22 cellular contexts compared by ENCODE assay signal in the genomic region with DNA sequence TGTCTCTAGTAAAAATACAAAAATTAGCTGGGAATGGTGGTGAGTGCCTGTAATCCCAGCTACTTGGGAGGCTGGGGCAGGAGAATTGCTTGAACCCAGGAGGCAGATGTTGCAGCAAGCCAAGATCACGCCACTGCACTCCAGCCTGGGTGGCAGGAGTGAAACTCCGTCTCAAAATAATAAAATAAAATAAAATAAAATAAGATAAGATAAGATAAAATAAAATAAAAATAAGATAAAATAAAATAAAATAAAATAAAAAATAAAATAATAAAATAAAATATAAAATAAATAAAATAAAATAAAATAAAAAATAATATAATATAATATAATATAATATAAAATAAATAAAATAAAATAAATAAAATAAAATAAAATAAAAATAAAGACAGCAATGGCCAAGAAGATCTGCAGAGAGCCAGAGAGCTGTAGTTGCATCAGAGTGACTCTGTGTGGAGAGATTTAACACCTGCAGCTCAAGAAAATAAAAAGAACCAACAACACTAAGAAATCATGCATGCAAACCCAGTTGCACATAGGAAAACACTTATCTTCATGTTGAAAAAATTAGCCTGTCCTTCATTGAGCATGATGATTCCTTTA. TPM values are rescaled to one million over a fixed set of nuclear protein-coding genes. Genes with fewer than 3 reads are reported as not detected.
DNase-seq lines count a peak whose midpoint lies in the region; ATAC-seq, FAIRE-seq and TF ChIP-seq lines count a peak whose summit lies in the region.
"Had no signal": no experiment of that assay in that cellular context is flagged by ENCODE, and none has a peak within 500 bp of the region (broad histone marks: within the 10 kb centered on the region; RNA-seq: fewer than 3 reads in every experiment).

No MANE protein-coding gene starts in this region.

- no peak for TF ChIP-seq CTCF in pancreas (IDR thresholded peaks at IDR 0.05)

- H3K4me1 ChIP-seq in pancreas: no peaks in the 10 kb centered on the region

- intact Hi-C loops in pancreas (cut with DNase I): no loop called here

- no peak overlapping the region for H3K27ac ChIP-seq in pancreas
- H3K27ac ChIP-seq: GM23248 had no signal

- H3K4me3 ChIP-seq in pancreas: no peak overlapping the region
- H3K4me3 ChIP-seq: GM23248 had no signal

- H3K9me3 ChIP-seq in pancreas: no peaks in the 10 kb centered on the region

- FAIRE-seq in G401.6 (lab: Jason Lieb, UNC): peak; percentile 97
- peak; percentile 85 for FAIRE-seq in TTC549 (lab: Jason Lieb, UNC)
- peak; percentile 23 for FAIRE-seq in endometrium (lab: Jason Lieb, UNC)
- FAIRE-seq in pancreas (lab: Jason Lieb, UNC): peak; percentile 93
- FAIRE-seq: GM12892, GM19239, H1 had no signal

- ATAC-seq in pancreas (no peak), HG03280 (IDR thresholded peaks at IDR 0.05; ENCODE audit: unreplicated experiment) (no peak)

- no peak for DNase-seq in pancreas
- DNase-seq in NK-92 treated with Interleukin-12 subunit alpha and Interleukin-12 subunit beta, amount 100 ng/mL, for 24 hours (lab: John Stamatoyannopoulos, UW): no peak
- DNase-seq in NCI-H526 treated with DMSO at 0.1 percent for 48 hours (lab: John Stamatoyannopoulos, UW): no peak
- no peak for DNase-seq in globus pallidus (ENCODE audit: low spot score)
- DNase-seq: 8988T; C1 segment of cervical spinal cord; Calu3; CD4-positive, alpha-beta memory T cell; COR-L47; DMS53; DMS79 treated with DMSO at 0.1 percent for 48 hours; GM23248; H7; HCEC 1CT had no signal

- peaks cover 0 to 5% (median 0%) of the 10 kb centered on the region in 3 donors for H3K36me3 ChIP-seq in pancreas

- 74% methylated on average over 2 of the region's 2 CpGs for WGBS in pancreas, 2 donors

- no peaks in the 10 kb centered on the region for H3K27me3 ChIP-seq in pancreas

RNA-seq across cellular contexts. Expression of gene LIPH, which starts 25.9 kb away (rescaled TPM):
- 10 to 100 TPM in 1 of 6 donors, 1 to 10 TPM in 5; 3.7 to 13.9 (median 5.9) TPM for total RNA-seq in pancreas
- 1 to 10 TPM; 4.0 to 4.6 TPM for polyA plus RNA-seq in pancreas
- total RNA-seq: CD4-positive, alpha-beta memory T cell; G401; GM23248; H1 had no signal
- polyA plus RNA-seq: CD4-positive, alpha-beta memory T cell had no signal

RNA-seq across cellular contexts. Expression of gene TMEM41A, which starts 27.6 kb away (rescaled TPM):
- total RNA-seq in pancreas: 10 to 100 TPM in 1 of 6 donors, 1 to 10 TPM in 5; 5.4 to 10.6 (median 6.5) TPM
- polyA plus RNA-seq in pancreas: 1 to 10 TPM; 4.6 to 6.9 TPM

RNA-seq across cellular contexts. Expression of gene SENP2, which starts 59.6 kb away (rescaled TPM):
- total RNA-seq in pancreas: 10 to 100 TPM; 13.4 to 20.7 (median 15.5) TPM
- polyA plus RNA-seq in pancreas: 1 to 10 TPM; 5.7 to 7.1 TPM
